ENCODE assay signal across 21 cellular contexts in genomic region chr2:62760026-62760425, GRCh38.
"Had no signal": no experiment of that assay in that cellular context is flagged by ENCODE, and none has a peak within 500 bp of the region (broad histone marks: within the 10 kb centered on the region; RNA-seq: fewer than 3 reads in every experiment).

No MANE protein-coding gene starts in this region.

- H3K36me3 ChIP-seq: MG63, WERI-Rb-1 had no signal

- ATAC-seq: activated CD4-positive, alpha-beta T cell treated with anti-CD3 and anti-CD28 coated beads for 36 hours; activated T-cell treated with anti-CD3 and anti-CD28 coated beads, Interleukin-2, amount 50 U/mL, for 72 hours had no signal

- H3K4me3 ChIP-seq: MG63 had no signal

- H3K27me3 ChIP-seq: MG63 had no signal

- DNase-seq: activated CD4-positive, alpha-beta memory T cell treated with anti-CD3 and anti-CD28 coated beads, Interleukin-2, amount 10 ng/mL, durations not matched to agents 7 days and 5 days; activated CD4-positive, alpha-beta T cell treated with anti-CD3 and anti-CD28 coated beads for 36 hours; activated CD4-positive, alpha-beta T cell treated with anti-CD3 and anti-CD28 coated beads, Interleukin-2, amount 50 U/mL, for 1 hour; activated gamma-delta T cell treated with Interleukin-2 at 50 U/mL for 16 hours; activated naive CD4-positive, alpha-beta T cell treated with anti-CD3 and anti-CD28 coated beads, Interleukin-2, amount 10 ng/mL, durations not matched to agents 7 days and 5 days; activated naive CD8-positive, alpha-beta T cell treated with anti-CD3 and anti-CD28 coated beads for 36 hours; activated T-cell treated with anti-CD3 and anti-CD28 coated beads for 4 hours; activated T-cell treated with anti-CD3 and anti-CD28 coated beads, Interleukin-2, amount 50 U/mL, for 72 hours; MV-4-11; NCI-H1105; NCI-H146; NCI-H187 treated with DMSO at 0.1 percent for 48 hours; NCI-H2081 treated with DMSO at 0.1 percent for 48 hours; NCI-H446; NCI-H524; NCI-H748 treated with DMSO at 0.1 percent for 48 hours; SIG-M5; T-helper 1 cell; WERI-Rb-1 had no signal

- H3K4me2 ChIP-seq: KMS-11 had no signal

- H3K9me3 ChIP-seq: MG63 had no signal

- H3K9ac ChIP-seq: KMS-11 had no signal

- H3K27ac ChIP-seq: KMS-11, WERI-Rb-1 had no signal
